ENCODE assay signal across 11 cellular contexts in the genomic region with DNA sequence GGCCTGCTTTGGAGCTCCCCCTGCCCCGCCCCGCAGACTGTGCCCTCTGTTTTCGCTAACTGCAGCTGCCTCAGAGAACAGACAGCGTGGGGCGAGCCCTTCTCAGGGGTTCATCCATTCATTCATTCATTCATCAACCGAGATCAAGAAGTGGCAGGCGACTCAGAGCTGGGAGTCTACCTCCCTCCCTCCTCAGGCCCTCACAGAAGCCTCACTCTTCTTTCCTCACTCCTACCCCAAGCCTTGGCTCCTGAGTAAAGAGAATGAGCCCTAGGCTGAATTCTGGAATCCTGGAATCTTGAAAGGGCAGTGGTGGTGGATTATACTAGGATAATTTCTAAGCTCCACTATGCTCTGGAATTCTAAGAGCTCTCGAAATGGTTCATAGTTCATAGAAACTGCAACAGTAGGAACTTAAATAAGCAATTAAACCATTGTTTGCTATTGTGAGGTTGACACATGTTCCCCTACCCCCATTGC. TPM values are rescaled to one million over a fixed set of nuclear protein-coding genes. Genes with fewer than 3 reads are reported as not detected.
A peak's percentile ranks its signal among the peaks of the same experiment; 100 is the strongest.
DNase-seq lines count a peak whose midpoint lies in the region; ATAC-seq and TF ChIP-seq lines count a peak whose summit lies in the region.
"Had no signal": no experiment of that assay in that cellular context is flagged by ENCODE, and none has a peak within 500 bp of the region (broad histone marks: within the 10 kb centered on the region; RNA-seq: fewer than 3 reads in every experiment).

No MANE protein-coding gene starts in this region.

- TF ChIP-seq CTCF in glutamatergic neuron (IDR thresholded peaks at IDR 0.05; ENCODE audit: partially characterized antibody, unreplicated experiment) (no peak), spleen (IDR thresholded peaks at IDR 0.05 in 8 of 11, conservative IDR thresholded peaks at IDR 0.05 in 3 of 11) (no peak)

- H3K4me1 Mint-ChIP-seq in activated naive CD4-positive, alpha-beta T cell treated with anti-CD3 and anti-CD28 coated beads for 36 hours (ENCODE audit: low read depth) = peaks cover 27% of the 10 kb centered on the region
- H3K4me1 Mint-ChIP-seq in activated naive CD4-positive, alpha-beta T cell treated with anti-CD3 and anti-CD28 coated beads, Interleukin-2, amount 10 ng/mL, durations not matched to agents 7 days and 5 days = peaks cover 31% of the 10 kb centered on the region
- H3K4me1 Mint-ChIP-seq in glutamatergic neuron (ENCODE audit: low read depth, unreplicated experiment) = peaks cover 10% of the 10 kb centered on the region

- no peaks in the 10 kb centered on the region for H3K9me3 ChIP-seq in spleen
- H3K9me3 ChIP-seq: neutrophil, tibial artery had no signal

- no peak for TF ChIP-seq POLR2A in spleen (IDR thresholded peaks at IDR 0.05)

- no peaks in the 10 kb centered on the region for H3K36me3 ChIP-seq in spleen
- H3K36me3 ChIP-seq: neutrophil, tibial artery had no signal

- peaks cover 5 to 100% (median 87%) of the 10 kb centered on the region in 7 donors for H3K27me3 ChIP-seq in spleen (replicated peaks in 1 of 7)

- no peaks in the 10 kb centered on the region for H3K36me3 Mint-ChIP-seq in activated naive CD4-positive, alpha-beta T cell treated with anti-CD3 and anti-CD28 coated beads for 36 hours (ENCODE audit: low read depth)
- H3K36me3 Mint-ChIP-seq in activated naive CD4-positive, alpha-beta T cell treated with anti-CD3 and anti-CD28 coated beads, Interleukin-2, amount 10 ng/mL, durations not matched to agents 7 days and 5 days = peaks cover 6% of the 10 kb centered on the region
- H3K36me3 Mint-ChIP-seq in glutamatergic neuron (ENCODE audit: unreplicated experiment) = no peaks in the 10 kb centered on the region

- peaks cover 66% of the 10 kb centered on the region for H3K27me3 Mint-ChIP-seq in activated naive CD4-positive, alpha-beta T cell treated with anti-CD3 and anti-CD28 coated beads for 36 hours (ENCODE audit: low read depth)
- peaks cover 97% of the 10 kb centered on the region for H3K27me3 Mint-ChIP-seq in activated naive CD4-positive, alpha-beta T cell treated with anti-CD3 and anti-CD28 coated beads, Interleukin-2, amount 10 ng/mL, durations not matched to agents 7 days and 5 days
- peaks cover 22% of the 10 kb centered on the region for H3K27me3 Mint-ChIP-seq in glutamatergic neuron (ENCODE audit: unreplicated experiment)

- H3K9me3 Mint-ChIP-seq in activated naive CD4-positive, alpha-beta T cell treated with anti-CD3 and anti-CD28 coated beads for 36 hours = no peaks in the 10 kb centered on the region
- H3K9me3 Mint-ChIP-seq in activated naive CD4-positive, alpha-beta T cell treated with anti-CD3 and anti-CD28 coated beads, Interleukin-2, amount 10 ng/mL, durations not matched to agents 7 days and 5 days = no peaks in the 10 kb centered on the region
- peaks cover 15% of the 10 kb centered on the region for H3K9me3 Mint-ChIP-seq in glutamatergic neuron (ENCODE audit: unreplicated experiment)

- H3K4me3 Mint-ChIP-seq in activated naive CD4-positive, alpha-beta T cell treated with anti-CD3 and anti-CD28 coated beads for 36 hours = no peak overlapping the region
- H3K4me3 Mint-ChIP-seq in activated naive CD4-positive, alpha-beta T cell treated with anti-CD3 and anti-CD28 coated beads, Interleukin-2, amount 10 ng/mL, durations not matched to agents 7 days and 5 days = no peak overlapping the region
- peak overlapping the region; percentile 28 for H3K4me3 Mint-ChIP-seq in glutamatergic neuron (ENCODE audit: unreplicated experiment)

- peak overlapping the region in 5 of 8 donors; percentile 26 to 66 (median 38) for H3K4me3 ChIP-seq in spleen

- no peak overlapping the region for H3K27ac Mint-ChIP-seq in activated naive CD4-positive, alpha-beta T cell treated with anti-CD3 and anti-CD28 coated beads for 36 hours
- H3K27ac Mint-ChIP-seq in activated naive CD4-positive, alpha-beta T cell treated with anti-CD3 and anti-CD28 coated beads, Interleukin-2, amount 10 ng/mL, durations not matched to agents 7 days and 5 days = no peak overlapping the region
- H3K27ac Mint-ChIP-seq in glutamatergic neuron (ENCODE audit: unreplicated experiment) = no peak overlapping the region

- H3K27ac ChIP-seq in spleen = no peak overlapping the region
- H3K27ac ChIP-seq: neutrophil, tibial artery had no signal

- peak; percentile 19 for DNase-seq in activated naive CD4-positive, alpha-beta T cell treated with anti-CD3 and anti-CD28 coated beads for 36 hours
- no peak for DNase-seq in activated naive CD4-positive, alpha-beta T cell treated with anti-CD3 and anti-CD28 coated beads, Interleukin-2, amount 10 ng/mL, durations not matched to agents 7 days and 5 days
- peak; percentile 48 for DNase-seq in RKO (ENCODE audit: low spot score)
- DNase-seq in glutamatergic neuron = no peak
- no peak for DNase-seq in spleen
- no peak for DNase-seq in NCI-H146 (lab: John Stamatoyannopoulos, UW)
- no peak for DNase-seq in DMS53 (lab: John Stamatoyannopoulos, UW)

- ATAC-seq in GM21576 (IDR thresholded peaks at IDR 0.05; ENCODE audit: unreplicated experiment) = no peak

- intact Hi-C loops in activated naive CD4-positive, alpha-beta T cell treated with anti-CD3 and anti-CD28 coated beads for 36 hours (cut with micrococcal nuclease) = no loop called here
- intact Hi-C loops in spleen (cut with DNase I; ENCODE audit: low total_unique reads) = loop anchor here (2.0 to 5.0 kb wide), 4 partner anchors 44 to 430 kb away; no protein-coding TSS in a partner anchor

- WGBS in spleen, 5 donors = 27 to 42% (median 34%) methylated on average over 6 to 8 of the region's 8 CpGs

- H3K4me1 ChIP-seq in spleen = peaks cover 22 to 60% (median 45%) of the 10 kb centered on the region in 6 donors

- CTCF ChIA-PET in activated naive CD4-positive, alpha-beta T cell treated with anti-CD3 and anti-CD28 coated beads for 36 hours (lab: Charles Lee) = interaction anchor here (0.6 to 7.0 kb wide), 54 partner anchors 8 to 674 kb away, joined by 3 to 184 read pairs (median 5); a partner anchor contains a TSS
- CTCF ChIA-PET in activated naive CD4-positive, alpha-beta T cell treated with anti-CD3 and anti-CD28 coated beads, Interleukin-2, amount 10 ng/mL, durations not matched to agents 7 days and 5 days (lab: Charles Lee) = interaction anchor here (0.8 to 6.6 kb wide), 48 partner anchors 8 to 441 kb away, joined by 3 to 118 read pairs (median 6); a partner anchor contains a TSS

RNA-seq across cellular contexts. Expression of a gene that starts 2.3 kb away (rescaled TPM):
- not detected for total RNA-seq in activated naive CD4-positive, alpha-beta T cell treated with anti-CD3 and anti-CD28 coated beads for 36 hours
- 0.37 TPM for total RNA-seq in glutamatergic neuron (ENCODE audit: unreplicated experiment)
- total RNA-seq in spleen = not detected
- polyA plus RNA-seq in spleen = under 1 TPM in 1 of 3 donors, not detected in 2; 0.02 TPM
- total RNA-seq: HT-29 had no signal

RNA-seq across cellular contexts. Expression of a gene that starts 28.3 kb away (rescaled TPM):
- total RNA-seq in activated naive CD4-positive, alpha-beta T cell treated with anti-CD3 and anti-CD28 coated beads for 36 hours = under 1 TPM; 0.67 to 0.81 TPM
- total RNA-seq in glutamatergic neuron (ENCODE audit: unreplicated experiment) = 0.29 TPM
- total RNA-seq in spleen = 1 to 10 TPM in 1 of 7 donors, under 1 TPM in 4, not detected in 2; 0.23 to 1.1 (median 0.57) TPM
- polyA plus RNA-seq in spleen = under 1 TPM; 0.09 to 0.29 (median 0.22) TPM

RNA-seq across cellular contexts. Expression of a gene that starts 58.6 kb away (rescaled TPM):
- total RNA-seq in activated naive CD4-positive, alpha-beta T cell treated with anti-CD3 and anti-CD28 coated beads for 36 hours = 10 to 100 TPM; 17.9 to 19.3 TPM
- 13.2 TPM for total RNA-seq in glutamatergic neuron (ENCODE audit: unreplicated experiment)
- total RNA-seq in spleen = 10 to 100 TPM; 22.7 to 52.3 (median 41.1) TPM
- 10 to 100 TPM in 1 of 3 donors, 1 to 10 TPM in 2; 5.5 to 16.6 (median 8.1) TPM for polyA plus RNA-seq in spleen

Comparison
In these comparisons a context has a peak if more than half of its experiments do, and no peak if none do; other contexts are left out.
1. DNase-seq: peak in activated naive CD4-positive, alpha-beta T cell treated with anti-CD3 and anti-CD28 coated beads for 36 hours (single experiment) and RKO (single experiment); none in activated naive CD4-positive, alpha-beta T cell treated with anti-CD3 and anti-CD28 coated beads, Interleukin-2, amount 10 ng/mL, durations not matched to agents 7 days and 5 days (single experiment), glutamatergic neuron (single experiment), spleen (single experiment), NCI-H146 (single experiment) and DMS53 (single experiment).